Comparison of ENCODE assay signal across 27 cellular contexts in genomic region chr1:48221122-48221521, GRCh38. TPM values are rescaled to one million over a fixed set of nuclear protein-coding genes. Genes with fewer than 3 reads are reported as not detected.
"Had no signal": no experiment of that assay in that cellular context is flagged by ENCODE, and none has a peak within 500 bp of the region (broad histone marks: within the 10 kb centered on the region; RNA-seq: fewer than 3 reads in every experiment).

No MANE protein-coding gene starts in this region.

- H3K4me3 ChIP-seq: coronary artery, dorsolateral prefrontal cortex, esophagus muscularis mucosa, gastroesophageal sphincter, heart right ventricle, left lung, lower lobe of right lung had no signal

- H3K27ac ChIP-seq: coronary artery, dorsolateral prefrontal cortex, esophagus muscularis mucosa, foreskin keratinocyte, gastroesophageal sphincter, heart right ventricle, left lung, lower lobe of right lung had no signal

- H3K9me3 Mint-ChIP-seq: memory B cell; naive thymus-derived CD4-positive, alpha-beta T cell had no signal

- H3K4me3 Mint-ChIP-seq: memory B cell; naive thymus-derived CD4-positive, alpha-beta T cell had no signal

- DNase-seq: dermis blood vessel endothelial cell; dorsolateral prefrontal cortex; effector CD4-positive, alpha-beta T cell; effector memory CD4-positive, alpha-beta T cell; foreskin keratinocyte; glutamatergic neuron; head of caudate nucleus; heart right ventricle; hippocampal formation; left cardiac atrium; left lung; left ventricle myocardium superior; lower lobe of right lung; midbrain; naive thymus-derived CD4-positive, alpha-beta T cell had no signal

- H3K36me3 ChIP-seq: esophagus muscularis mucosa, gastroesophageal sphincter, heart right ventricle, left lung, lower lobe of right lung had no signal

- H3K4me1 ChIP-seq: foreskin keratinocyte, heart right ventricle, left lung had no signal

- H3K36me3 Mint-ChIP-seq: memory B cell; naive thymus-derived CD4-positive, alpha-beta T cell had no signal

- H3K9me3 ChIP-seq: esophagus muscularis mucosa, gastroesophageal sphincter, heart right ventricle, left lung, lower lobe of right lung had no signal

- H3K27ac Mint-ChIP-seq: memory B cell had no signal

- H3K4me1 Mint-ChIP-seq: memory B cell had no signal

- H3K27me3 ChIP-seq: left lung had no signal

- ATAC-seq: foreskin keratinocyte; gastroesophageal sphincter; heart right ventricle; left cardiac atrium; left lung; left ventricle myocardium superior; lower lobe of right lung; naive thymus-derived CD4-positive, alpha-beta T cell had no signal

RNA-seq across cellular contexts. Expression of gene SLC5A9, which starts 1.4 kb away (rescaled TPM):
- total RNA-seq: dermis blood vessel endothelial cell; endothelial cell of umbilical vein; epithelial cell of proximal tubule; fibroblast of lung; fibroblast of villous mesenchyme; foreskin keratinocyte; frontal cortex; glomerular endothelial cell; kidney epithelial cell; naive thymus-derived CD4-positive, alpha-beta T cell had no signal
- polyA plus RNA-seq: endothelial cell of umbilical vein; fibroblast of lung; foreskin keratinocyte; keratinocyte; naive thymus-derived CD4-positive, alpha-beta T cell had no signal
